In genomic region chr6:291148-291696, GRCh38 we compare ENCODE assay signal across 8 cellular contexts. TPM values are rescaled to one million over a fixed set of nuclear protein-coding genes. Genes with fewer than 3 reads are reported as not detected.
DNase-seq lines count a peak whose midpoint lies in the region; ATAC-seq and TF ChIP-seq lines count a peak whose summit lies in the region.

No MANE protein-coding gene starts in this region.

- intact Hi-C loops in esophagus squamous epithelium (cut with DNase I), result no loop called here

- peaks cover 12 to 56% (median 27%) of the 10 kb centered on the region in 3 donors for H3K4me1 ChIP-seq in esophagus squamous epithelium

- no peaks in the 10 kb centered on the region for H3K9me3 ChIP-seq in esophagus squamous epithelium

- peaks cover 18% of the 10 kb centered on the region for H3K4me1 Mint-ChIP-seq in progenitor cell of endocrine pancreas (ENCODE audit: low read depth)

- TF ChIP-seq POLR2A in esophagus squamous epithelium (IDR thresholded peaks at IDR 0.05), result no peak

- peak; percentile 59 for DNase-seq in GM03348 (ENCODE audit: low spot score)
- DNase-seq in RKO (ENCODE audit: low spot score), result peak; percentile 84
- DNase-seq in esophagus squamous epithelium (lab: John Stamatoyannopoulos, UW), result no peak
- no peak for DNase-seq in progenitor cell of endocrine pancreas (ENCODE audit: low spot score, unreplicated experiment)
- no peak for DNase-seq in NCI-H187 treated with DMSO at 0.1 percent for 48 hours (lab: John Stamatoyannopoulos, UW)
- DNase-seq in occipital lobe (lab: John Stamatoyannopoulos, UW), result no peak

- ATAC-seq in GM18498 (IDR thresholded peaks at IDR 0.05; ENCODE audit: unreplicated experiment) (no peak), GM19463 (IDR thresholded peaks at IDR 0.05; ENCODE audit: unreplicated experiment) (no peak)

- peak overlapping the region; percentile 94 for H3K27ac Mint-ChIP-seq in progenitor cell of endocrine pancreas

- no peaks in the 10 kb centered on the region for H3K27me3 ChIP-seq in esophagus squamous epithelium

- peak overlapping the region; percentile 61 to 83 (median 66) for H3K4me3 ChIP-seq in esophagus squamous epithelium

- 28 to 39% methylated on average over 7 to 8 of the region's 8 CpGs for WGBS in esophagus squamous epithelium, 2 donors

- peak overlapping the region; percentile 78 for H3K4me3 Mint-ChIP-seq in progenitor cell of endocrine pancreas (ENCODE audit: low read depth)

- H3K36me3 ChIP-seq in esophagus squamous epithelium, result no peaks in the 10 kb centered on the region

- H3K27ac ChIP-seq in esophagus squamous epithelium, result peak overlapping the region; percentile 97 to 99 (median 97)

- no peaks in the 10 kb centered on the region for H3K36me3 Mint-ChIP-seq in progenitor cell of endocrine pancreas (ENCODE audit: insufficient read depth)

- peaks cover 12% of the 10 kb centered on the region for H3K27me3 Mint-ChIP-seq in progenitor cell of endocrine pancreas

- TF ChIP-seq CTCF in esophagus squamous epithelium (IDR thresholded peaks at IDR 0.05) (no peak), progenitor cell of endocrine pancreas (IDR thresholded peaks at IDR 0.05; ENCODE audit: unreplicated experiment) (no peak)

- peaks cover 16% of the 10 kb centered on the region for H3K9me3 Mint-ChIP-seq in progenitor cell of endocrine pancreas (ENCODE audit: low read depth)

RNA-seq across cellular contexts. Expression of gene DUSP22, which starts 1.1 kb away (rescaled TPM):
- 10 to 100 TPM; 34.2 to 54.6 (median 45.2) TPM for total RNA-seq in esophagus squamous epithelium
- 39.0 and 40.4 TPM in 2 replicates for total RNA-seq in progenitor cell of endocrine pancreas
- total RNA-seq in occipital lobe, result 23.7 TPM

Comparison
In these comparisons a context has a peak if more than half of its experiments do, and no peak if none do; other contexts are left out.
1. DNase-seq: peak in GM03348 (single experiment) and RKO (single experiment); none in esophagus squamous epithelium (single experiment), progenitor cell of endocrine pancreas (single experiment), NCI-H187 treated with DMSO at 0.1 percent for 48 hours (single experiment) and occipital lobe (single experiment).